26 cellular contexts compared by ENCODE assay signal in genomic region chr18:74203811-74204210, GRCh38. TPM values are rescaled to one million over a fixed set of nuclear protein-coding genes. Genes with fewer than 3 reads are reported as not detected.
"Had no signal": no experiment of that assay in that cellular context is flagged by ENCODE, and none has a peak within 500 bp of the region (broad histone marks: within the 10 kb centered on the region; RNA-seq: fewer than 3 reads in every experiment).

No MANE protein-coding gene starts in this region.

- H3K4me3 ChIP-seq: SJCRH30 had no signal

- H3K4me3 Mint-ChIP-seq: activated CD4-positive, alpha-beta T cell treated with anti-CD3 and anti-CD28 coated beads for 36 hours; activated CD8-positive, alpha-beta memory T cell treated with anti-CD3 and anti-CD28 coated beads, Interleukin-2, amount 10 ng/mL, durations not matched to agents 7 days and 5 days; activated T-cell treated with anti-CD3 and anti-CD28 coated beads, Interleukin-2, amount 50 U/mL, for 24 hours had no signal

- H3K9me3 Mint-ChIP-seq: activated naive CD4-positive, alpha-beta T cell treated with anti-CD3 and anti-CD28 coated beads, Interleukin-2, amount 50 U/mL, for 72 hours; activated T-cell treated with anti-CD3 and anti-CD28 coated beads, Interleukin-2, amount 50 U/mL, for 24 hours had no signal

- H3K27me3 Mint-ChIP-seq: activated CD4-positive, alpha-beta T cell treated with anti-CD3 and anti-CD28 coated beads for 36 hours; activated T-cell treated with anti-CD3 and anti-CD28 coated beads, Interleukin-2, amount 50 U/mL, for 24 hours had no signal

- H3K4me1 Mint-ChIP-seq: activated CD4-positive, alpha-beta T cell treated with anti-CD3 and anti-CD28 coated beads for 36 hours; activated CD8-positive, alpha-beta memory T cell treated with anti-CD3 and anti-CD28 coated beads, Interleukin-2, amount 10 ng/mL, durations not matched to agents 7 days and 5 days had no signal

- H3K36me3 ChIP-seq: brain microvascular endothelial cell, SJCRH30 had no signal

- H3K4me2 ChIP-seq: KMS-11, SK-N-SH had no signal

- H3K27ac Mint-ChIP-seq: activated CD4-positive, alpha-beta T cell treated with anti-CD3 and anti-CD28 coated beads for 36 hours; activated CD8-positive, alpha-beta memory T cell treated with anti-CD3 and anti-CD28 coated beads, Interleukin-2, amount 10 ng/mL, durations not matched to agents 7 days and 5 days; activated naive CD4-positive, alpha-beta T cell treated with anti-CD3 and anti-CD28 coated beads, Interleukin-2, amount 50 U/mL, for 72 hours had no signal

- H3K36me3 Mint-ChIP-seq: activated CD8-positive, alpha-beta memory T cell treated with anti-CD3 and anti-CD28 coated beads, Interleukin-2, amount 10 ng/mL, durations not matched to agents 7 days and 5 days; activated naive CD4-positive, alpha-beta T cell treated with anti-CD3 and anti-CD28 coated beads, Interleukin-2, amount 50 U/mL, for 72 hours had no signal

- ATAC-seq: activated CD4-positive, alpha-beta T cell treated with anti-CD3 and anti-CD28 coated beads for 36 hours; activated CD8-positive, alpha-beta memory T cell treated with anti-CD3 and anti-CD28 coated beads, Interleukin-2, amount 10 ng/mL, durations not matched to agents 7 days and 5 days; Panc1 had no signal

- H3K27ac ChIP-seq: brain microvascular endothelial cell, KMS-11, RWPE1, SJCRH30, VCaP had no signal

- DNase-seq: activated CD4-positive, alpha-beta T cell treated with anti-CD3 and anti-CD28 coated beads, Interleukin-2, amount 50 U/mL, for 1 hour; activated CD4-positive, CD25-positive, alpha-beta regulatory T cell; activated CD8-positive, alpha-beta memory T cell treated with anti-CD3 and anti-CD28 coated beads, Interleukin-2, amount 10 ng/mL, durations not matched to agents 7 days and 5 days; activated effector memory CD4-positive, alpha-beta T cell treated with anti-CD3 and anti-CD28 coated beads, Interleukin-2, amount 50 U/mL, for 16 hours; activated naive CD4-positive, alpha-beta T cell treated with Interleukin-2 at 50 U/mL for 16 hours; activated T-cell treated with anti-CD3 and anti-CD28 coated beads, Interleukin-2, amount 50 U/mL, for 24 hours; brain microvascular endothelial cell; cerebellar nuclear complex; MV-4-11; NCI-H1092 treated with DMSO at 0.1 percent for 48 hours; NCI-H1417 treated with DMSO at 0.1 percent for 48 hours; NCI-H1694 treated with DMSO at 0.1 percent for 48 hours; NCI-H2029 treated with DMSO at 0.1 percent for 48 hours; NCI-H345; NCI-H510A; NCI-H526 treated with DMSO at 0.1 percent for 48 hours; OCI-M1; Right ventricle myocardium superior; SJCRH30; SK-N-SH had no signal

- H3K27me3 ChIP-seq: brain microvascular endothelial cell, SJCRH30 had no signal

- H3K9ac ChIP-seq: KMS-11, SK-N-SH had no signal

- H3K4me1 ChIP-seq: SJCRH30 had no signal

- H3K9me3 ChIP-seq: SJCRH30, SK-N-SH had no signal

RNA-seq across cellular contexts. Expression of gene FBXO15, which starts 56.2 kb away (rescaled TPM):
- total RNA-seq: Right ventricle myocardium superior had no signal
